ENCODE assay signal across 1 cellular context in the genomic region with DNA sequence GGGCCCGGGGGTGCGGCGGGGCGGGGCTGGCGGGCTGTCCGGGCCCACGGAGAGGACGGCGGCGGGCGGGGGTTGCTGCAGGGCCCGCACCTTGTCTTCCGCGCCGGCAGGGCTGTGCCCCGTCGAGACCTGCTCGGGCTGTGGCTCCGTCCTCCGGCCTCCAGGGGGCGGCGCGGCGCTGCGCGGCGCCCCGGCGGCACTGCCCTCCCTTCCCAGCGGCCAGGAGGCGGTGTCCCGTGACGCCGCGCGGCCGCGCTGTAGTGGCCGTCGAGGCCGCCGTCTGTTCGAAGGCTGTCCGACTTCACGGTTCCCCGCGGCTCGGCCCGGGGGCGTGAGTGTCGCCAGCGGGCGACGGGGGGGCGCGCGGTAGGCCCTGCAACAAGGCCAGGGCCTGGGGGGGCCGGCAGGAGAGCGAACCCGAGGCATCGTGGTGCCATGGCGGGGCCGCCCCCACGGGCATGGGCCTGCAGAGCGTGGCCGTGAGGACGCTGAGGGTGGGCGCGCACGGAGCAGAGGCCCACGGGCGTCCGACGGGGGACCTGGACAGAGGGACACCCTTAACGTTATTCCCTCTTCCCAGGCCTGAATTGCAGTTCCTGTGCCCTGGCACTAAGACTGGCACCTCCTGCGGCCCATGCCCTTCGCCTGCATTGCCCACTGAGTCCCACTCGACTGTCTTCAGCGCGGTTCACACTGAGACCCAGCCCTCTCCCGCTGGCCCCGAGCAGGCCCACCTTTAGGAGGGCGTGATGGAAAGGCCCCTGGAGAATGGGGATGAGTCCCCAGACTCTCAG.
TF ChIP-seq lines count a peak whose summit lies in the region.

A gene with protein sequence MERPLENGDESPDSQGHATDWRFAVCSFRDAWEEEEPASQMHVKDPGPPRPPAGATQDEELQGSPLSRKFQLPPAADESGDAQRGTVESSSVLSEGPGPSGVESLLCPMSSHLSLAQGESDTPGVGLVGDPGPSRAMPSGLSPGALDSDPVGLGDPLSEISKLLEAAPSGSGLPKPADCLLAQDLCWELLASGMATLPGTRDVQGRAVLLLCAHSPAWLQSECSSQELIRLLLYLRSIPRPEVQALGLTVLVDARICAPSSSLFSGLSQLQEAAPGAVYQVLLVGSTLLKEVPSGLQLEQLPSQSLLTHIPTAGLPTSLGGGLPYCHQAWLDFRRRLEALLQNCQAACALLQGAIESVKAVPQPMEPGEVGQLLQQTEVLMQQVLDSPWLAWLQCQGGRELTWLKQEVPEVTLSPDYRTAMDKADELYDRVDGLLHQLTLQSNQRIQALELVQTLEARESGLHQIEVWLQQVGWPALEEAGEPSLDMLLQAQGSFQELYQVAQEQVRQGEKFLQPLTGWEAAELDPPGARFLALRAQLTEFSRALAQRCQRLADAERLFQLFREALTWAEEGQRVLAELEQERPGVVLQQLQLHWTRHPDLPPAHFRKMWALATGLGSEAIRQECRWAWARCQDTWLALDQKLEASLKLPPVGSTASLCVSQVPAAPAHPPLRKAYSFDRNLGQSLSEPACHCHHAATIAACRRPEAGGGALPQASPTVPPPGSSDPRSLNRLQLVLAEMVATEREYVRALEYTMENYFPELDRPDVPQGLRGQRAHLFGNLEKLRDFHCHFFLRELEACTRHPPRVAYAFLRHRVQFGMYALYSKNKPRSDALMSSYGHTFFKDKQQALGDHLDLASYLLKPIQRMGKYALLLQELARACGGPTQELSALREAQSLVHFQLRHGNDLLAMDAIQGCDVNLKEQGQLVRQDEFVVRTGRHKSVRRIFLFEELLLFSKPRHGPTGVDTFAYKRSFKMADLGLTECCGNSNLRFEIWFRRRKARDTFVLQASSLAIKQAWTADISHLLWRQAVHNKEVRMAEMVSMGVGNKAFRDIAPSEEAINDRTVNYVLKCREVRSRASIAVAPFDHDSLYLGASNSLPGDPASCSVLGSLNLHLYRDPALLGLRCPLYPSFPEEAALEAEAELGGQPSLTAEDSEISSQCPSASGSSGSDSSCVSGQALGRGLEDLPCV (plus strand): TSS at position 237 of the 794 bp plus-strand sequence. CDS start 513 bp downstream, at position 750.

TF ChIP-seq in GM23338, 12 proteins besides CTCF, POLR2A, EP300 and RAD21 (continued from another document):
- TF ChIP-seq EZH2phosphoT487 (IDR thresholded peaks at IDR 0.05; ENCODE audit: unreplicated experiment), result no peak
- TF ChIP-seq JUNB (IDR thresholded peaks at IDR 0.05; ENCODE audit: unreplicated experiment), result no peak
- TF ChIP-seq POLR2AphosphoS5 (IDR thresholded peaks at IDR 0.05; ENCODE audit: low read depth), result peak; percentile 60; the same call in 1 of the 2 replicates
- no peak for TF ChIP-seq NANOG (IDR thresholded peaks at IDR 0.05; ENCODE audit: borderline replicate concordance)
- 0 out of 2 replicates have a peak, but pooled peaks have one; percentile 17 for TF ChIP-seq ZNF114 (CRISPR knock-in tag; IDR thresholded peaks at IDR 0.05)
